In genomic region chr4:111028829-111029228, GRCh38 we compare ENCODE assay signal across 16 cellular contexts.
"Had no signal": no experiment of that assay in that cellular context is flagged by ENCODE, and none has a peak within 500 bp of the region (broad histone marks: within the 10 kb centered on the region; RNA-seq: fewer than 3 reads in every experiment).

No MANE protein-coding gene starts in this region.

- H3K9me3 ChIP-seq: colonic mucosa, vagina had no signal

- ATAC-seq: activated CD4-positive, alpha-beta T cell treated with anti-CD3 and anti-CD28 coated beads for 36 hours; heart right ventricle; stimulated activated naive CD8-positive, alpha-beta T cell treated with anti-CD3 and anti-CD28 coated beads, Interleukin-15, amount 100 ng/mL, for 72 hours; T-helper 17 cell had no signal

- H3K36me3 ChIP-seq: colonic mucosa, heart right ventricle, left ventricle myocardium inferior, vagina had no signal

- H3K27me3 ChIP-seq: colonic mucosa, heart right ventricle, vagina had no signal

- H3K4me3 ChIP-seq: colonic mucosa, heart right ventricle, left ventricle myocardium inferior, vagina had no signal

- H3K27ac ChIP-seq: colonic mucosa, heart right ventricle, left ventricle myocardium inferior, vagina had no signal

- DNase-seq: activated CD4-positive, alpha-beta T cell treated with anti-CD3 and anti-CD28 coated beads for 36 hours; activated CD4-positive, alpha-beta T cell treated with anti-CD3 and anti-CD28 coated beads, Interleukin-2, amount 50 U/mL, for 48 hours; activated naive CD4-positive, alpha-beta T cell; activated naive CD8-positive, alpha-beta T cell treated with anti-CD3 and anti-CD28 coated beads for 36 hours; activated T-cell treated with anti-CD3 and anti-CD28 coated beads for 4 hours; colonic mucosa; heart right ventricle; kidney glomerular epithelial cell; left ventricle myocardium inferior; mammary epithelial cell; stimulated activated CD4-positive, alpha-beta T cell treated with anti-CD3 and anti-CD28 coated beads, Interleukin-15, amount 100 ng/mL, for 24 hours; stimulated activated CD4-positive, alpha-beta T cell treated with anti-CD3 and anti-CD28 coated beads, Interleukin-2, amount 100 ng/mL, for 48 hours; stimulated activated naive CD8-positive, alpha-beta T cell treated with anti-CD3 and anti-CD28 coated beads, Interleukin-15, amount 100 ng/mL, for 72 hours; T-helper 17 cell; trophoblast cell had no signal

- H3K4me1 ChIP-seq: colonic mucosa, heart right ventricle, left ventricle myocardium inferior, vagina had no signal
